12 cellular contexts compared by ENCODE assay signal in genomic region chr13:59413121-59413520, GRCh38.
DNase-seq lines count a peak whose midpoint lies in the region; ATAC-seq lines count a peak whose summit lies in the region.
"Had no signal": no experiment of that assay in that cellular context is flagged by ENCODE, and none has a peak within 500 bp of the region (broad histone marks: within the 10 kb centered on the region; RNA-seq: fewer than 3 reads in every experiment).

No MANE protein-coding gene starts in this region.

- H3K36me3 Mint-ChIP-seq in naive thymus-derived CD4-positive, alpha-beta T cell = no peaks in the 10 kb centered on the region

- H3K9me3 Mint-ChIP-seq in naive thymus-derived CD4-positive, alpha-beta T cell = peaks cover 0 to 5% (median under 1%) of the 10 kb centered on the region in 11 donors

- intact Hi-C loops in naive thymus-derived CD4-positive, alpha-beta T cell (cut with micrococcal nuclease) = no loop called here

- H3K4me1 ChIP-seq in naive thymus-derived CD4-positive, alpha-beta T cell (ENCODE audit: control insufficient read depth in 2 of 2, insufficient read depth in 2 of 2, low read length in 2 of 2) = no peaks in the 10 kb centered on the region
- H3K4me1 ChIP-seq: parathyroid adenoma had no signal

- no peaks in the 10 kb centered on the region for H3K36me3 ChIP-seq in naive thymus-derived CD4-positive, alpha-beta T cell (ENCODE audit: control insufficient read depth in 2 of 3, insufficient read depth in 3 of 3, low read length in 3 of 3)
- H3K36me3 ChIP-seq: left ventricle myocardium inferior had no signal

- POLR2A ChIA-PET in naive thymus-derived CD4-positive, alpha-beta T cell (lab: Charles Lee) = no interaction called here

- peaks cover 0 to 14% (median 11%) of the 10 kb centered on the region in 5 donors for H3K27me3 Mint-ChIP-seq in naive thymus-derived CD4-positive, alpha-beta T cell

- H3K9me3 ChIP-seq in naive thymus-derived CD4-positive, alpha-beta T cell (ENCODE audit: control insufficient read depth in 2 of 3, low read length in 3 of 3) = no peaks in the 10 kb centered on the region
- H3K9me3 ChIP-seq: left ventricle myocardium inferior had no signal

- H3K27ac Mint-ChIP-seq in naive thymus-derived CD4-positive, alpha-beta T cell = no peak overlapping the region

- no peak overlapping the region for H3K4me3 ChIP-seq in naive thymus-derived CD4-positive, alpha-beta T cell (ENCODE audit: low read length)
- H3K4me3 ChIP-seq: left ventricle myocardium inferior had no signal

- DNase-seq in GDM1 (lab: John Stamatoyannopoulos, UW) (peak; percentile 62), SKM-1 (lab: John Stamatoyannopoulos, UW; ENCODE audit: unreplicated experiment) (peak; percentile 48), NCI-H345 treated with DMSO at 0.1 percent for 48 hours (lab: John Stamatoyannopoulos, UW; ENCODE audit: unreplicated experiment) (no peak), medulla oblongata (ENCODE audit: extremely low spot score) (no peak)
- no peak for DNase-seq in naive thymus-derived CD4-positive, alpha-beta T cell
- DNase-seq: caudate nucleus, HCEC 1CT, left ventricle myocardium inferior had no signal

- no peaks in the 10 kb centered on the region for H3K4me1 Mint-ChIP-seq in naive thymus-derived CD4-positive, alpha-beta T cell

- no peaks in the 10 kb centered on the region for H3K27me3 ChIP-seq in naive thymus-derived CD4-positive, alpha-beta T cell (ENCODE audit: control insufficient read depth in 2 of 2, insufficient read depth in 2 of 2, low read length in 2 of 2)

- no peak overlapping the region for H3K4me3 Mint-ChIP-seq in naive thymus-derived CD4-positive, alpha-beta T cell

- H3K27ac ChIP-seq in naive thymus-derived CD4-positive, alpha-beta T cell (ENCODE audit: low read depth, low read length) = no peak overlapping the region
- H3K27ac ChIP-seq: left ventricle myocardium inferior, parathyroid adenoma had no signal

- ATAC-seq in GM21390 (IDR thresholded peaks at IDR 0.05; ENCODE audit: unreplicated experiment) (peak; percentile 78), HG03354 (IDR thresholded peaks at IDR 0.05; ENCODE audit: poor library complexity, severe bottlenecking, unreplicated experiment) (peak; percentile 87), GM21423 (IDR thresholded peaks at IDR 0.05; ENCODE audit: unreplicated experiment) (no peak)
- no peak for ATAC-seq in naive thymus-derived CD4-positive, alpha-beta T cell

- CTCF ChIA-PET in naive thymus-derived CD4-positive, alpha-beta T cell (lab: Charles Lee) = no interaction called here

Comparison
In these comparisons a context has a peak if more than half of its experiments do, and no peak if none do; other contexts are left out.
1. DNase-seq: peak in GDM1 (single experiment) and SKM-1 (single experiment); none in NCI-H345 treated with DMSO at 0.1 percent for 48 hours (single experiment), medulla oblongata (single experiment) and naive thymus-derived CD4-positive, alpha-beta T cell (0 of 9).
2. ATAC-seq: peak in GM21390 (single experiment) and HG03354 (single experiment); none in GM21423 (single experiment) and naive thymus-derived CD4-positive, alpha-beta T cell (single experiment).